21 cellular contexts compared by ENCODE assay signal in the genomic region with DNA sequence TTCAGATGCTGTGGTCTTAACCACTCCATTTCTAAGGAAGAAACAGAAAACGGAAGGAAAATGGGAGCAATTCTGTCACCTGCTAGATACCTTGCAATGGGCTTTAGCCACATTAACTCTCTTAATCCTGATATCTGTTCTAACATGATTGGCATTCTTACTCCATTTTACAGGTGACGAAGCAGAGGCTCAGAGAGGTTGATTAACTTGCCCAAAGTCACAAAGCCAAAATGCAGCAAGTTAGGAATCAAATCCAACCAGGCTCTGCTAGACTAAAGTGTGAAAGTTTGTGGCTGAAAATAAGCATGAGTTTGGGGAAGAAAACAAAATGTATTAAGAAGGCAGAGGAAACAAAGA.
"Had no signal": no experiment of that assay in that cellular context is flagged by ENCODE, and none has a peak within 500 bp of the region (broad histone marks: within the 10 kb centered on the region; RNA-seq: fewer than 3 reads in every experiment).

No MANE protein-coding gene starts in this region.

- ATAC-seq: gastrocnemius medialis; left colon; naive thymus-derived CD4-positive, alpha-beta T cell; stimulated activated naive CD8-positive, alpha-beta T cell treated with anti-CD3 and anti-CD28 coated beads, Interleukin-15, Interleukin-2, amounts not matched to agents 100 U/mL and 50 U/mL, for 24 hours had no signal

- DNase-seq: activated CD4-positive, alpha-beta memory T cell treated with anti-CD3 and anti-CD28 coated beads, Interleukin-2, amount 10 ng/mL, durations not matched to agents 7 days and 5 days; activated CD4-positive, alpha-beta T cell treated with anti-CD3 and anti-CD28 coated beads for 1 hour; activated CD4-positive, alpha-beta T cell treated with anti-CD3 and anti-CD28 coated beads, Interleukin-2, amount 10 ng/mL, durations not matched to agents 7 days and 5 days; activated CD8-positive, alpha-beta memory T cell treated with anti-CD3 and anti-CD28 coated beads, Interleukin-2, amount 50 U/mL, for 48 hours; activated gamma-delta T cell treated with Interleukin-2 at 50 U/mL for 16 hours; activated naive CD4-positive, alpha-beta T cell treated with anti-CD3 and anti-CD28 coated beads, Interleukin-2, amount 50 U/mL, for 16 hours; activated T-cell treated with anti-CD3 and anti-CD28 coated beads, Interleukin-2, amount 50 U/mL, for 24 hours; effector memory CD4-positive, alpha-beta T cell; gastrocnemius medialis; glutamatergic neuron; left colon; midbrain; naive thymus-derived CD4-positive, alpha-beta T cell; right cardiac atrium; stimulated activated CD4-positive, alpha-beta T cell treated with anti-CD3 and anti-CD28 coated beads, Interleukin-2, amount 100 ng/mL, for 48 hours; stimulated activated naive CD8-positive, alpha-beta T cell treated with anti-CD3 and anti-CD28 coated beads, Interleukin-15, Interleukin-2, amounts not matched to agents 100 U/mL and 50 U/mL, for 24 hours; T-helper 2 cell; trophoblast cell had no signal

- H3K4me3 ChIP-seq: gastrocnemius medialis, hepatocyte had no signal

- H3K4me3 Mint-ChIP-seq: activated CD4-positive, alpha-beta memory T cell treated with anti-CD3 and anti-CD28 coated beads, Interleukin-2, amount 10 ng/mL, durations not matched to agents 7 days and 5 days; activated CD4-positive, alpha-beta T cell treated with anti-CD3 and anti-CD28 coated beads, Interleukin-2, amount 10 ng/mL, durations not matched to agents 7 days and 5 days; activated T-cell treated with anti-CD3 and anti-CD28 coated beads, Interleukin-2, amount 50 U/mL, for 24 hours; naive thymus-derived CD4-positive, alpha-beta T cell had no signal

- H3K27ac ChIP-seq: gastrocnemius medialis, hepatocyte had no signal

- H3K36me3 ChIP-seq: gastrocnemius medialis, thoracic aorta had no signal

- H3K4me2 ChIP-seq: hepatocyte had no signal

- H3K27me3 ChIP-seq: dorsolateral prefrontal cortex, gastrocnemius medialis, hepatocyte had no signal

- H3K36me3 Mint-ChIP-seq: naive thymus-derived CD4-positive, alpha-beta T cell had no signal

- H3K27ac Mint-ChIP-seq: activated CD4-positive, alpha-beta memory T cell treated with anti-CD3 and anti-CD28 coated beads, Interleukin-2, amount 10 ng/mL, durations not matched to agents 7 days and 5 days; activated CD4-positive, alpha-beta T cell treated with anti-CD3 and anti-CD28 coated beads, Interleukin-2, amount 10 ng/mL, durations not matched to agents 7 days and 5 days; activated T-cell treated with anti-CD3 and anti-CD28 coated beads, Interleukin-2, amount 50 U/mL, for 24 hours; naive thymus-derived CD4-positive, alpha-beta T cell had no signal

- H3K9me3 Mint-ChIP-seq: activated CD4-positive, alpha-beta memory T cell treated with anti-CD3 and anti-CD28 coated beads, Interleukin-2, amount 10 ng/mL, durations not matched to agents 7 days and 5 days; activated CD4-positive, alpha-beta T cell treated with anti-CD3 and anti-CD28 coated beads, Interleukin-2, amount 10 ng/mL, durations not matched to agents 7 days and 5 days; activated T-cell treated with anti-CD3 and anti-CD28 coated beads, Interleukin-2, amount 50 U/mL, for 24 hours had no signal

- H3K9me3 ChIP-seq: gastrocnemius medialis, thoracic aorta had no signal
